ENCODE assay signal across 15 cellular contexts in genomic region chr15:36356978-36357582, GRCh38.
DNase-seq lines count a peak whose midpoint lies in the region; FAIRE-seq and TF ChIP-seq lines count a peak whose summit lies in the region.
"Had no signal": no experiment of that assay in that cellular context is flagged by ENCODE, and none has a peak within 500 bp of the region (broad histone marks: within the 10 kb centered on the region; RNA-seq: fewer than 3 reads in every experiment).

No MANE protein-coding gene starts in this region.

- no peaks in the 10 kb centered on the region for H3K27me3 Mint-ChIP-seq in chondrocyte (ENCODE audit: low read depth)
- no peaks in the 10 kb centered on the region for H3K27me3 Mint-ChIP-seq in activated naive CD4-positive, alpha-beta T cell treated with anti-CD3 and anti-CD28 coated beads, Interleukin-2, amount 10 ng/mL, durations not matched to agents 7 days and 5 days
- H3K27me3 Mint-ChIP-seq: CD4-positive, alpha-beta T cell had no signal

- H3K9me3 ChIP-seq in AG04450 (ENCODE audit: control insufficient read depth, insufficient read depth, low read length) = no peaks in the 10 kb centered on the region
- H3K9me3 ChIP-seq in MG63 = no peaks in the 10 kb centered on the region

- H3K4me3 Mint-ChIP-seq in chondrocyte (ENCODE audit: unreplicated experiment) = peak overlapping the region; percentile 50
- H3K4me3 Mint-ChIP-seq in activated naive CD4-positive, alpha-beta T cell treated with anti-CD3 and anti-CD28 coated beads, Interleukin-2, amount 10 ng/mL, durations not matched to agents 7 days and 5 days = no peak overlapping the region
- H3K4me3 Mint-ChIP-seq: CD4-positive, alpha-beta T cell had no signal

- CTCF ChIA-PET in AG04450 (lab: Charles Lee) = interaction anchor here (0.9 to 1.9 kb wide), 2 partner anchors 101 to 606 kb away, joined by 3 to 8 read pairs; no protein-coding TSS in a partner anchor
- CTCF ChIA-PET in activated naive CD4-positive, alpha-beta T cell treated with anti-CD3 and anti-CD28 coated beads, Interleukin-2, amount 10 ng/mL, durations not matched to agents 7 days and 5 days (lab: Charles Lee) = no interaction called here

- POLR2A ChIA-PET in AG04450 (lab: Yijun Ruan, JAX) = interaction anchor here (0.9 to 1.8 kb wide), 2 partner anchors 9 to 113 kb away, joined by 3 to 6 read pairs; no protein-coding TSS in a partner anchor

- H3K27ac Mint-ChIP-seq in chondrocyte (ENCODE audit: unreplicated experiment) = peak overlapping the region; percentile 92
- H3K27ac Mint-ChIP-seq in activated naive CD4-positive, alpha-beta T cell treated with anti-CD3 and anti-CD28 coated beads, Interleukin-2, amount 10 ng/mL, durations not matched to agents 7 days and 5 days = no peak overlapping the region
- H3K27ac Mint-ChIP-seq: CD4-positive, alpha-beta T cell had no signal

- H3K27ac ChIP-seq in AG04450 (ENCODE audit: low read depth, low read length) = peak overlapping the region; percentile 92
- H3K27ac ChIP-seq: foreskin keratinocyte had no signal

- TF ChIP-seq CTCF in AG04450 (IDR thresholded peaks at IDR 0.05; ENCODE audit: low read depth, low read length) (no peak), chondrocyte (IDR thresholded peaks at IDR 0.05) (no peak)

- H3K36me3 ChIP-seq in MG63 = no peaks in the 10 kb centered on the region

- DNase-seq in AG04450 (ENCODE audit: low read depth, low spot score) (peak; percentile 32), MG63 (peak; percentile 6), chondrocyte (ENCODE audit: low spot score) (no peak), myocyte (ENCODE audit: low read depth) (peak; percentile 57), ureter (ENCODE audit: low spot score) (no peak), urothelium cell line (ENCODE audit: low spot score) (no peak), HK-2 (ENCODE audit: unreplicated experiment) (no peak)
- no peak for DNase-seq in activated naive CD4-positive, alpha-beta T cell treated with anti-CD3 and anti-CD28 coated beads, Interleukin-2, amount 10 ng/mL, durations not matched to agents 7 days and 5 days
- DNase-seq: activated CD4-positive, alpha-beta T cell treated with anti-CD3 and anti-CD28 coated beads for 4 hours; CD4-positive, alpha-beta T cell; MM.1S; PC-3; stimulated activated CD4-positive, alpha-beta T cell treated with anti-CD3 and anti-CD28 coated beads, Interleukin-4, amount 100 ng/mL, for 4 hours had no signal

- no peaks in the 10 kb centered on the region for H3K36me3 Mint-ChIP-seq in chondrocyte (ENCODE audit: low read depth)
- no peaks in the 10 kb centered on the region for H3K36me3 Mint-ChIP-seq in activated naive CD4-positive, alpha-beta T cell treated with anti-CD3 and anti-CD28 coated beads, Interleukin-2, amount 10 ng/mL, durations not matched to agents 7 days and 5 days

- no peak for FAIRE-seq in urothelium cell line (lab: Jason Lieb, UNC)
- FAIRE-seq: GM18507 had no signal

- peaks cover 46% of the 10 kb centered on the region for H3K4me1 Mint-ChIP-seq in chondrocyte (ENCODE audit: low read depth)
- no peaks in the 10 kb centered on the region for H3K4me1 Mint-ChIP-seq in activated naive CD4-positive, alpha-beta T cell treated with anti-CD3 and anti-CD28 coated beads, Interleukin-2, amount 10 ng/mL, durations not matched to agents 7 days and 5 days

- H3K27me3 ChIP-seq in AG04450 (ENCODE audit: control insufficient read depth, insufficient read depth, low read length) (no peaks in the 10 kb centered on the region), MG63 (no peaks in the 10 kb centered on the region)
- H3K27me3 ChIP-seq: foreskin keratinocyte had no signal

- peak overlapping the region; percentile 17; the same call in 1 of the 2 replicates for H3K4me3 ChIP-seq in AG04450 (ENCODE audit: low read depth, low read length)
- H3K4me3 ChIP-seq in MG63 = no peak overlapping the region

- no peaks in the 10 kb centered on the region for H3K9me3 Mint-ChIP-seq in chondrocyte (ENCODE audit: low read depth)
- H3K9me3 Mint-ChIP-seq in activated naive CD4-positive, alpha-beta T cell treated with anti-CD3 and anti-CD28 coated beads, Interleukin-2, amount 10 ng/mL, durations not matched to agents 7 days and 5 days = peaks cover 3% of the 10 kb centered on the region
- H3K9me3 Mint-ChIP-seq: CD4-positive, alpha-beta T cell had no signal

Comparison
In these comparisons a context has a peak if more than half of its experiments do, and no peak if none do; other contexts are left out.
1. DNase-seq: peak in AG04450 (single experiment), MG63 (single experiment) and myocyte (single experiment); none in chondrocyte (single experiment), ureter (single experiment), urothelium cell line (single experiment), activated naive CD4-positive, alpha-beta T cell treated with anti-CD3 and anti-CD28 coated beads, Interleukin-2, amount 10 ng/mL, durations not matched to agents 7 days and 5 days (single experiment) and HK-2 (single experiment).